Comparison of ENCODE assay signal across 35 cellular contexts in the genomic region with DNA sequence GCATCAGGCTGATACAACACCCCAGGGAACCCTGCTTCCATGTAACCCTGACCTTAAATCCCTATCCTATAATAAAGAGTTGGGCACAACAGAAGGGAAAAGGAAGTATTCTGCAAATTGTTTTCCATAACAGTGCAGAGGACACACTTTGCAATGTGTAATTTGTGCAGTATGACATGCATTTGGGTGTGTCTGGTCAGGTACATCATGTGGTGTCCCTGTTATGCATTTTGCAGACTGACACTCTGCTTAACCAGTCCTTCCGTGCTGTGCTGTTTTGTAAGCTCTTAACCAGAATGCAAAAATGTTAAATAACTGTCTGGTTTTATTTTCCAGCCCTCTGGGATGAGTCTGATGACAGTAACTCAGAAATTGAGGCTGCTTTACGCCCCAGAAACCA.
"Had no signal": no experiment of that assay in that cellular context is flagged by ENCODE, and none has a peak within 500 bp of the region (broad histone marks: within the 10 kb centered on the region; RNA-seq: fewer than 3 reads in every experiment).

No MANE protein-coding gene starts in this region.

- DNase-seq: activated CD4-positive, alpha-beta T cell treated with anti-CD3 and anti-CD28 coated beads for 36 hours; activated CD4-positive, alpha-beta T cell treated with anti-CD3 and anti-CD28 coated beads, Interleukin-2, amount 10 ng/mL, durations not matched to agents 7 days and 5 days; activated CD4-positive, alpha-beta T cell treated with anti-CD3 and anti-CD28 coated beads, Interleukin-2, amount 50 U/mL, for 48 hours; activated CD8-positive, alpha-beta T cell treated with anti-CD3 and anti-CD28 coated beads, Interleukin-2, amount 10 ng/mL, durations not matched to agents 7 days and 5 days; activated gamma-delta T cell treated with Interleukin-2 at 50 U/mL for 16 hours; activated naive CD4-positive, alpha-beta T cell treated with anti-CD3 and anti-CD28 coated beads for 36 hours; activated T-cell treated with anti-CD3 and anti-CD28 coated beads, Interleukin-2, amount 50 U/mL, for 24 hours; adrenal gland; anterior cingulate cortex; caudate nucleus; cerebellar nuclear complex; Kasumi-1; KG1; MG63; NCI-H1048; NCI-H1436; NCI-H187; NCI-H2227 treated with DMSO at 0.1 percent for 48 hours; NCI-H446; NCI-H524; NK-92 treated with Interleukin-12 subunit alpha and Interleukin-12 subunit beta, amount 100 ng/mL, for 24 hours; PC-3; Peyer's patch; RPMI8226; SHP77 treated with DMSO at 0.1 percent for 48 hours; SK-N-SH had no signal

- H3K9me3 Mint-ChIP-seq: activated CD4-positive, alpha-beta T cell treated with anti-CD3 and anti-CD28 coated beads, Interleukin-2, amount 10 ng/mL, durations not matched to agents 7 days and 5 days; activated naive CD4-positive, alpha-beta T cell treated with anti-CD3 and anti-CD28 coated beads, Interleukin-2, amount 50 U/mL, for 72 hours; activated T-helper 1 cell treated with anti-CD3 and anti-CD28 coated beads, Interleukin-12 subunit alpha, Interleukin-12 subunit beta, Interleukin-2, Interleukin-4 antibody, amounts not matched to agents 30 ng/mL and 10 ng/mL and 1 ng/mL, durations not matched to agents 14 hours and 24 hours and 36 hours; T-helper 1 cell treated with Interleukin-12 subunit alpha and Interleukin-12 subunit beta and Interleukin-4 antibody, amounts not matched to agents 30 μg/mL and 1 μg/mL, for 36 hours; T-helper 2 cell treated with Interferon-gamma antibody and Interleukin-4, amounts not matched to agents 5 μg/mL and 100 μg/mL, for 36 hours had no signal

- H3K27me3 Mint-ChIP-seq: activated CD4-positive, alpha-beta T cell treated with anti-CD3 and anti-CD28 coated beads for 36 hours; activated CD4-positive, alpha-beta T cell treated with anti-CD3 and anti-CD28 coated beads, Interleukin-2, amount 10 ng/mL, durations not matched to agents 7 days and 5 days; activated T-cell treated with anti-CD3 and anti-CD28 coated beads, Interleukin-2, amount 50 U/mL, for 24 hours had no signal

- H3K4me1 Mint-ChIP-seq: activated CD4-positive, alpha-beta T cell treated with anti-CD3 and anti-CD28 coated beads, Interleukin-2, amount 10 ng/mL, durations not matched to agents 7 days and 5 days; brain had no signal

- H3K27ac Mint-ChIP-seq: activated CD4-positive, alpha-beta T cell treated with anti-CD3 and anti-CD28 coated beads for 36 hours; activated CD4-positive, alpha-beta T cell treated with anti-CD3 and anti-CD28 coated beads, Interleukin-2, amount 10 ng/mL, durations not matched to agents 7 days and 5 days; activated CD8-positive, alpha-beta T cell treated with anti-CD3 and anti-CD28 coated beads, Interleukin-2, amount 10 ng/mL, durations not matched to agents 7 days and 5 days; activated naive CD4-positive, alpha-beta T cell treated with anti-CD3 and anti-CD28 coated beads for 36 hours; activated naive CD4-positive, alpha-beta T cell treated with anti-CD3 and anti-CD28 coated beads, Interleukin-2, amount 50 U/mL, for 72 hours; activated T-cell treated with anti-CD3 and anti-CD28 coated beads, Interleukin-2, amount 50 U/mL, for 24 hours; activated T-helper 1 cell treated with anti-CD3 and anti-CD28 coated beads, Interleukin-12 subunit alpha, Interleukin-12 subunit beta, Interleukin-2, Interleukin-4 antibody, amounts not matched to agents 30 ng/mL and 10 ng/mL and 1 ng/mL, durations not matched to agents 14 hours and 24 hours and 36 hours; brain; T-helper 1 cell treated with Interleukin-12 subunit alpha and Interleukin-12 subunit beta and Interleukin-4 antibody, amounts not matched to agents 30 μg/mL and 1 μg/mL, for 36 hours; T-helper 2 cell treated with Interferon-gamma antibody and Interleukin-4, amounts not matched to agents 5 μg/mL and 100 μg/mL, for 36 hours; WTC11 had no signal

- H3K36me3 Mint-ChIP-seq: activated naive CD4-positive, alpha-beta T cell treated with anti-CD3 and anti-CD28 coated beads, Interleukin-2, amount 50 U/mL, for 72 hours had no signal

- FAIRE-seq: bronchial epithelial cell, TTC549 had no signal

- H3K4me3 Mint-ChIP-seq: activated CD4-positive, alpha-beta T cell treated with anti-CD3 and anti-CD28 coated beads for 36 hours; activated CD4-positive, alpha-beta T cell treated with anti-CD3 and anti-CD28 coated beads, Interleukin-2, amount 10 ng/mL, durations not matched to agents 7 days and 5 days; activated CD8-positive, alpha-beta T cell treated with anti-CD3 and anti-CD28 coated beads, Interleukin-2, amount 10 ng/mL, durations not matched to agents 7 days and 5 days; activated naive CD4-positive, alpha-beta T cell treated with anti-CD3 and anti-CD28 coated beads for 36 hours; activated T-cell treated with anti-CD3 and anti-CD28 coated beads, Interleukin-2, amount 50 U/mL, for 24 hours; activated T-helper 1 cell treated with anti-CD3 and anti-CD28 coated beads, Interleukin-12 subunit alpha, Interleukin-12 subunit beta, Interleukin-2, Interleukin-4 antibody, amounts not matched to agents 30 ng/mL and 10 ng/mL and 1 ng/mL, durations not matched to agents 14 hours and 24 hours and 36 hours; brain; T-helper 1 cell treated with Interleukin-12 subunit alpha and Interleukin-12 subunit beta and Interleukin-4 antibody, amounts not matched to agents 30 μg/mL and 1 μg/mL, for 36 hours; T-helper 2 cell treated with Interferon-gamma antibody and Interleukin-4, amounts not matched to agents 5 μg/mL and 100 μg/mL, for 36 hours; WTC11 had no signal

- ATAC-seq: activated CD4-positive, alpha-beta T cell treated with anti-CD3 and anti-CD28 coated beads for 36 hours; activated CD4-positive, CD25-positive, alpha-beta regulatory T cell treated with anti-CD3 and anti-CD28 coated beads, Interleukin-2, amount 50 U/mL, for 24 hours; activated CD8-positive, alpha-beta T cell treated with anti-CD3 and anti-CD28 coated beads, Interleukin-2, amount 10 ng/mL, durations not matched to agents 7 days and 5 days; activated naive CD4-positive, alpha-beta T cell treated with anti-CD3 and anti-CD28 coated beads, Interleukin-2, amount 50 U/mL, for 72 hours; PC-3; WTC11 had no signal
